In the genomic region with DNA sequence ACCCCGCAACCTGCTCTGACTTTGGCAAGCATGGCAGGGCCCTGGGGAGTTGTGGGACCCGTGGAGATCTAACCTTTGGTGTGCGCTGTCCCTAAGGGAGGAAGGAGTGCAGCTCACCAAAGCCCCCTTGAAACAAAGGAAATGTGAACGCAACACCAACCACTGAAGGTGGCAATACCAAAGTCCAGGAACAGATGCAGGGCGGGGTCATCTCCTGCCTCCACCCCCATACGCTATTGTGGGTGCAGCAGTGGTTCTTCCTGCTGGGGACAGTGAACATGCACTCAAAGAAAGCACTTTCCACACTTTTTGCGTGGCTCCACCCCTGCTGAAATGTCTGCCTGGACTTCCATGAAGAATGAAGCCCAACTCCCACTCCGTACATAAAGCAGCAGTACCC, we compare ENCODE assay signal across 30 cellular contexts.
"Had no signal": no experiment of that assay in that cellular context is flagged by ENCODE, and none has a peak within 500 bp of the region (broad histone marks: within the 10 kb centered on the region; RNA-seq: fewer than 3 reads in every experiment).

No MANE protein-coding gene starts in this region.

- H3K4me2 ChIP-seq: smooth muscle cell had no signal

- H3K4me1 Mint-ChIP-seq: naive thymus-derived CD8-positive, alpha-beta T cell; nephron progenitor cell; neural crest cell; stimulated activated memory B cell treated with anti-CD40 and anti-IgM and Interleukin-4, amounts not matched to agents 10 μg/mL and 1 μg/mL and 100 μg/mL, for 72 hours; stimulated activated naive CD8-positive, alpha-beta T cell treated with anti-CD3 and anti-CD28 coated beads, Interleukin-15, amount 100 ng/mL, for 72 hours had no signal

- DNase-seq: naive thymus-derived CD8-positive, alpha-beta T cell; nephron progenitor cell; occipital lobe; ovary; psoas muscle; right cardiac atrium; right lobe of liver; sigmoid colon; spleen; stimulated activated CD4-positive, alpha-beta T cell treated with anti-CD3 and anti-CD28 coated beads, Interleukin-12 subunit alpha, Interleukin-12 subunit beta, amount 100 ng/mL, for 4 hours; stimulated activated CD4-positive, alpha-beta T cell treated with anti-CD3 and anti-CD28 coated beads, Interleukin-1b, Interleukin-23, amount 100 ng/mL, for 48 hours; stimulated activated CD4-positive, alpha-beta T cell treated with anti-CD3 and anti-CD28 coated beads, Interleukin-4, amount 100 ng/mL, for 1 hour; stimulated activated CD4-positive, alpha-beta T cell treated with anti-CD3 and anti-CD28 coated beads, Interleukin-4, amount 100 ng/mL, for 4 hours; stimulated activated CD8-positive, alpha-beta memory T cell treated with anti-CD3 and anti-CD28 coated beads, Interleukin-4, amount 100 ng/mL, for 48 hours; stimulated activated naive CD4-positive, alpha-beta T cell; stimulated activated naive CD8-positive, alpha-beta T cell treated with anti-CD3 and anti-CD28 coated beads, Interleukin-15, amount 100 ng/mL, for 72 hours; stimulated activated naive CD8-positive, alpha-beta T cell treated with anti-CD3 and anti-CD28 coated beads, Interleukin-15, Interleukin-2, amounts not matched to agents 100 U/mL and 50 U/mL, for 24 hours; substantia nigra; testis; tibial artery; transverse colon; upper lobe of left lung had no signal

- H3K79me2 ChIP-seq: parathyroid adenoma had no signal

- H3K36me3 ChIP-seq: ovary, right lobe of liver, sigmoid colon, spleen, suprapubic skin, tibial artery, transverse colon, upper lobe of left lung, vagina had no signal

- H3K9me3 Mint-ChIP-seq: natural killer cell treated with Interleukin-12 subunit alpha and Interleukin-12 subunit beta and Interleukin-15 and Interleukin-18, amount 100 ng/mL, for 72 hours; neural crest cell; stimulated activated memory B cell treated with anti-CD40 and anti-IgM and Interleukin-4, amounts not matched to agents 10 μg/mL and 1 μg/mL and 100 μg/mL, for 72 hours; stimulated activated naive CD8-positive, alpha-beta T cell treated with anti-CD3 and anti-CD28 coated beads, Interleukin-15, amount 100 ng/mL, for 72 hours had no signal

- H3K4me3 ChIP-seq: ovary, psoas muscle, right lobe of liver, sigmoid colon, smooth muscle cell, spleen, suprapubic skin, testis, tibial artery, transverse colon, upper lobe of left lung, vagina had no signal

- H3K4me1 ChIP-seq: parathyroid adenoma, psoas muscle, right lobe of liver, sigmoid colon, spleen, suprapubic skin, testis, tibial artery, transverse colon, upper lobe of left lung had no signal

- H3K36me3 Mint-ChIP-seq: natural killer cell treated with Interleukin-12 subunit alpha and Interleukin-12 subunit beta and Interleukin-15 and Interleukin-18, amount 100 ng/mL, for 72 hours; stimulated activated memory B cell treated with anti-CD40 and anti-IgM and Interleukin-4, amounts not matched to agents 10 μg/mL and 1 μg/mL and 100 μg/mL, for 72 hours had no signal

- H3K27ac Mint-ChIP-seq: naive thymus-derived CD8-positive, alpha-beta T cell; natural killer cell treated with Interleukin-12 subunit alpha and Interleukin-12 subunit beta and Interleukin-15 and Interleukin-18, amount 100 ng/mL, for 72 hours; nephron progenitor cell; progenitor cell of endocrine pancreas; stimulated activated memory B cell treated with anti-CD40 and anti-IgM and Interleukin-4, amounts not matched to agents 10 μg/mL and 1 μg/mL and 100 μg/mL, for 72 hours; stimulated activated naive CD8-positive, alpha-beta T cell treated with anti-CD3 and anti-CD28 coated beads, Interleukin-15, amount 100 ng/mL, for 72 hours had no signal

- H2AFZ ChIP-seq: parathyroid adenoma had no signal

- H3K4me3 Mint-ChIP-seq: naive thymus-derived CD8-positive, alpha-beta T cell; natural killer cell treated with Interleukin-12 subunit alpha and Interleukin-12 subunit beta and Interleukin-15 and Interleukin-18, amount 100 ng/mL, for 72 hours; nephron progenitor cell; neural crest cell; stimulated activated memory B cell treated with anti-CD40 and anti-IgM and Interleukin-4, amounts not matched to agents 10 μg/mL and 1 μg/mL and 100 μg/mL, for 72 hours; stimulated activated naive CD8-positive, alpha-beta T cell treated with anti-CD3 and anti-CD28 coated beads, Interleukin-15, amount 100 ng/mL, for 72 hours had no signal

- H3K27ac ChIP-seq: ovary, parathyroid adenoma, psoas muscle, right lobe of liver, sigmoid colon, spleen, suprapubic skin, testis, tibial artery, transverse colon, upper lobe of left lung, vagina had no signal

- H3K9me3 ChIP-seq: ovary, psoas muscle, right lobe of liver, sigmoid colon, suprapubic skin, testis, transverse colon, upper lobe of left lung, vagina had no signal

- ATAC-seq: naive thymus-derived CD8-positive, alpha-beta T cell; psoas muscle; right cardiac atrium; right lobe of liver; stimulated activated naive CD8-positive, alpha-beta T cell treated with anti-CD3 and anti-CD28 coated beads, Interleukin-15, amount 100 ng/mL, for 72 hours; stimulated activated naive CD8-positive, alpha-beta T cell treated with anti-CD3 and anti-CD28 coated beads, Interleukin-15, Interleukin-2, amounts not matched to agents 100 U/mL and 50 U/mL, for 24 hours had no signal

- H3K27me3 ChIP-seq: ovary, right lobe of liver, sigmoid colon, suprapubic skin, testis, transverse colon, vagina had no signal

- H3K9ac ChIP-seq: parathyroid adenoma had no signal
